Comparison of ENCODE assay signal across 16 cellular contexts in the genomic region with DNA sequence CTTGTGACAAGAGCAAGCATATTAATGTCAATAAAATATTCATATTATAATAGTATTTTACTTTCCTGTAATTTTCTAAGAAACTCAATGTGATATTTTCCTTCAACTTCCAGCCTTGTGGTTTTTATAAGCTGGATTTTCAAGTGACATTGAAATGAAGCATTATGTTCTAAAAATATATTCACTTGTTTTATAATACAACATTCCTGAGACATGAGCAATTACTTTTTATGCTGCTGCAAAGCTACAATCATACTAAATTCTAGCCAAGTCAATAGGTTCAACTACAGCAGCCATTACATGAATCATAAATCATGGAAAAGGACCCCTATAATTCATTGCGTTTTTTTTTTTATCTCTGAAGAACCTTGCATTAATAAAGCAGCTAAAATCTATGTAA.
DNase-seq lines count a peak whose midpoint lies in the region; ATAC-seq, FAIRE-seq and TF ChIP-seq lines count a peak whose summit lies in the region.
"Had no signal": no experiment of that assay in that cellular context is flagged by ENCODE, and none has a peak within 500 bp of the region (broad histone marks: within the 10 kb centered on the region; RNA-seq: fewer than 3 reads in every experiment).

No MANE protein-coding gene starts in this region.

- DNase-seq in A673 (ENCODE audit: low spot score) (peak; percentile 25), HS-27A (ENCODE audit: low read depth) (peak; percentile 38), body of pancreas (no peak), kidney (no peak), NCI-H1930 (lab: John Stamatoyannopoulos, UW) (no peak)
- DNase-seq: activated B cell treated with CpG ODN at 0.5 μM for 24 hours; activated T-cell treated with anti-CD3 and anti-CD28 coated beads, Interleukin-2, amount 50 U/mL, for 1 hour; BE2C; erythroblast; NCI-H2171 treated with DMSO at 0.1 percent for 48 hours; SHP77 treated with DMSO at 0.1 percent for 48 hours; substantia nigra had no signal

- no peak overlapping the region for H3K9ac ChIP-seq in kidney (ENCODE audit: low read length in 2 of 2)

- H3K27me3 ChIP-seq in A673 (replicated peaks; ENCODE audit: insufficient read depth, low read depth, low read length, poor library complexity): no peaks in the 10 kb centered on the region
- no peaks in the 10 kb centered on the region for H3K27me3 ChIP-seq in body of pancreas
- H3K27me3 ChIP-seq: BE2C had no signal

- intact Hi-C loops in A673 (cut with micrococcal nuclease; ENCODE audit: unreplicated experiment): no loop called here
- intact Hi-C loops in body of pancreas (cut with DNase I): no loop called here
- intact Hi-C loops in kidney (cut with DNase I): no loop called here

- H3K4me3 ChIP-seq in A673 (ENCODE audit: low read depth, low read length, poor library complexity, severe bottlenecking) (no peak overlapping the region), body of pancreas (no peak overlapping the region), kidney (ENCODE audit: low read length in 2 of 2) (no peak overlapping the region)

- FAIRE-seq in kidney (lab: Jason Lieb, UNC): peak; percentile 70

- TF ChIP-seq CTCF in A673 (conservative IDR thresholded peaks at IDR 0.05; ENCODE audit: low read depth, low read length) (no peak), body of pancreas (IDR thresholded peaks at IDR 0.05) (no peak), kidney (IDR thresholded peaks at IDR 0.05; ENCODE audit: borderline replicate concordance, extremely low read depth, insufficient read depth) (no peak)

- no peaks in the 10 kb centered on the region for H3K36me3 ChIP-seq in A673 (ENCODE audit: insufficient read depth, low read length, poor library complexity, severe bottlenecking)
- H3K36me3 ChIP-seq in body of pancreas (replicated peaks in 1 of 2; ENCODE audit: insufficient read depth in 1 of 2, low read depth in 2 of 2): no peaks in the 10 kb centered on the region
- H3K36me3 ChIP-seq in kidney (ENCODE audit: control insufficient read depth in 1 of 2, insufficient read depth in 2 of 2, low read length in 2 of 2): no peaks in the 10 kb centered on the region
- H3K36me3 ChIP-seq: BE2C had no signal

- ATAC-seq in body of pancreas (peak; percentile 60), GM19023 (IDR thresholded peaks at IDR 0.05; ENCODE audit: unreplicated experiment) (no peak), HG02981 (IDR thresholded peaks at IDR 0.05; ENCODE audit: unreplicated experiment) (no peak), GM18873 (IDR thresholded peaks at IDR 0.05; ENCODE audit: low FRiP score, unreplicated experiment) (no peak)
- ATAC-seq: left lobe of liver had no signal

- POLR2A ChIA-PET in A673 (lab: Charles Lee; ENCODE audit: low non-redundant PET): no interaction called here

- BruUV-seq in A673 (replicated peaks; lab: Mats Ljungman, UMichigan): no TSS peak

- no peak for TF ChIP-seq POLR2A in body of pancreas (IDR thresholded peaks at IDR 0.05)

- CTCF ChIA-PET in A673 (lab: Charles Lee): no interaction called here

- no peaks in the 10 kb centered on the region for H3K9me3 ChIP-seq in A673 (ENCODE audit: low read depth, low read length, poor library complexity, severe bottlenecking)
- H3K9me3 ChIP-seq in body of pancreas: no peaks in the 10 kb centered on the region
- no peaks in the 10 kb centered on the region for H3K9me3 ChIP-seq in kidney (ENCODE audit: control insufficient read depth in 1 of 2, low read length in 2 of 2)
- H3K9me3 ChIP-seq: BE2C had no signal

- H3K27ac ChIP-seq in A673 (ENCODE audit: low read depth, low read length, poor library complexity, severe bottlenecking) (no peak overlapping the region), body of pancreas (no peak overlapping the region), kidney (ENCODE audit: low read depth in 2 of 2, low read length in 2 of 2) (no peak overlapping the region)

- WGBS in body of pancreas, 2 donors: 16 to 24% methylated on average over 1 of the region's 1 CpG

- H3K4me1 ChIP-seq in A673 (ENCODE audit: insufficient read depth, low read length, poor library complexity, severe bottlenecking) (no peaks in the 10 kb centered on the region), body of pancreas (peaks cover 7% of the 10 kb centered on the region), kidney (ENCODE audit: control insufficient read depth in 1 of 2, insufficient read depth in 1 of 2, low read depth in 1 of 2, low read length in 2 of 2) (peaks cover 0 to 6% of the 10 kb centered on the region in 2 donors)
- H3K4me1 ChIP-seq: BE2C had no signal

Comparison
In these comparisons a context has a peak if more than half of its experiments do, and no peak if none do; other contexts are left out.
1. DNase-seq: peak in A673 (single experiment) and HS-27A (single experiment); none in body of pancreas (0 of 4), kidney (single experiment) and NCI-H1930 (0 of 2).